In genomic region chr3:117885046-117885445, GRCh38 we compare ENCODE assay signal across 12 cellular contexts.
DNase-seq lines count a peak whose midpoint lies in the region; ATAC-seq and TF ChIP-seq lines count a peak whose summit lies in the region.
"Had no signal": no experiment of that assay in that cellular context is flagged by ENCODE, and none has a peak within 500 bp of the region (broad histone marks: within the 10 kb centered on the region; RNA-seq: fewer than 3 reads in every experiment).

No MANE protein-coding gene starts in this region.

- in situ Hi-C loops in GM13977 (cut with MboI; ENCODE audit: low pct_unique_long_range_greater_than_20kb, low sequenced_read_pairs, unreplicated experiment), result no loop called here

- no peak overlapping the region for H3K4me3 Mint-ChIP-seq in naive thymus-derived CD4-positive, alpha-beta T cell
- no peak overlapping the region for H3K4me3 Mint-ChIP-seq in natural killer cell
- H3K4me3 Mint-ChIP-seq: CD4-positive, alpha-beta memory T cell had no signal

- H2BK15ac ChIP-seq in mesendoderm (replicated peaks; ENCODE audit: low read depth), result no peak overlapping the region

- no peak overlapping the region for H3K4me3 ChIP-seq in HEK293 (ENCODE audit: low read depth, low read length)
- H3K4me3 ChIP-seq in fibroblast of lung (replicated peaks in 1 of 4; ENCODE audit: control extremely low read depth in 1 of 4, insufficient read depth in 1 of 4, low read depth in 3 of 4, low read length in 4 of 4), result no peak overlapping the region
- no peak overlapping the region for H3K4me3 ChIP-seq in naive thymus-derived CD4-positive, alpha-beta T cell (ENCODE audit: low read length)
- no peak overlapping the region for H3K4me3 ChIP-seq in mesendoderm (ENCODE audit: low read length)
- H3K4me3 ChIP-seq: right atrium auricular region had no signal

- no peak overlapping the region for H3K23ac ChIP-seq in mesendoderm (ENCODE audit: low read length)

- POLR2A ChIA-PET in HEK293 (lab: Yijun Ruan, JAX), result no interaction called here
- POLR2A ChIA-PET in naive thymus-derived CD4-positive, alpha-beta T cell (lab: Charles Lee), result no interaction called here

- peaks cover 0 to 4% (median 0%) of the 10 kb centered on the region in 5 donors for H3K27me3 Mint-ChIP-seq in naive thymus-derived CD4-positive, alpha-beta T cell
- no peaks in the 10 kb centered on the region for H3K27me3 Mint-ChIP-seq in natural killer cell (ENCODE audit: low read depth in 2 of 2)
- H3K27me3 Mint-ChIP-seq: CD4-positive, alpha-beta memory T cell had no signal

- no peaks in the 10 kb centered on the region for H3K9me3 ChIP-seq in HEK293 (ENCODE audit: control insufficient read depth, insufficient read depth, low read depth, low read length)
- no peaks in the 10 kb centered on the region for H3K9me3 ChIP-seq in fibroblast of lung (ENCODE audit: control insufficient read depth, insufficient read depth, low read depth, low read length)
- H3K9me3 ChIP-seq in naive thymus-derived CD4-positive, alpha-beta T cell (ENCODE audit: control insufficient read depth in 2 of 3, low read length in 3 of 3), result no peaks in the 10 kb centered on the region
- H3K9me3 ChIP-seq: right atrium auricular region had no signal

- intact Hi-C loops in naive thymus-derived CD4-positive, alpha-beta T cell (cut with micrococcal nuclease), result no loop called here
- intact Hi-C loops in natural killer cell (cut with micrococcal nuclease), result no loop called here

- H3K36me3 Mint-ChIP-seq in naive thymus-derived CD4-positive, alpha-beta T cell, result peaks cover 0 to 4% (median 0%) of the 10 kb centered on the region in 5 donors
- H3K36me3 Mint-ChIP-seq in natural killer cell, result no peaks in the 10 kb centered on the region
- H3K36me3 Mint-ChIP-seq: CD4-positive, alpha-beta memory T cell had no signal

- CTCF ChIA-PET in HEK293 (lab: Yijun Ruan, JAX), result no interaction called here
- CTCF ChIA-PET in naive thymus-derived CD4-positive, alpha-beta T cell (lab: Charles Lee), result no interaction called here

- H3K4me1 ChIP-seq in HEK293 (ENCODE audit: control insufficient read depth, insufficient read depth, low read length) (0 out of 2 replicates have a peak, but pooled peaks cover 5% of the 10 kb centered on the region), fibroblast of lung (ENCODE audit: control insufficient read depth, extremely low read depth, insufficient read depth, low read length) (no peaks in the 10 kb centered on the region), mesendoderm (ENCODE audit: control insufficient read depth, low read depth, low read length) (peaks cover 2% of the 10 kb centered on the region)
- H3K4me1 ChIP-seq in naive thymus-derived CD4-positive, alpha-beta T cell (ENCODE audit: control insufficient read depth in 2 of 2, insufficient read depth in 2 of 2, low read length in 2 of 2), result no peaks in the 10 kb centered on the region
- H3K4me1 ChIP-seq: right atrium auricular region had no signal

- H2AFZ ChIP-seq in fibroblast of lung (ENCODE audit: low read length), result no peak overlapping the region

- no peaks in the 10 kb centered on the region for H3K4me1 Mint-ChIP-seq in naive thymus-derived CD4-positive, alpha-beta T cell
- no peaks in the 10 kb centered on the region for H3K4me1 Mint-ChIP-seq in natural killer cell
- H3K4me1 Mint-ChIP-seq: CD4-positive, alpha-beta memory T cell had no signal

- TF ChIP-seq CTCF in HEK293 (tag by site-specific recombination; IDR thresholded peaks at IDR 0.05) (no peak), fibroblast of lung (conservative IDR thresholded peaks at IDR 0.05 in 1 of 2, IDR thresholded peaks at IDR 0.05 in 1 of 2; ENCODE audit: low read depth in 1 of 2, low read length in 2 of 2) (no peak), natural killer cell (IDR thresholded peaks at IDR 0.05) (no peak), GM13977 (IDR thresholded peaks at IDR 0.05; ENCODE audit: extremely low read depth, insufficient read depth, missing control alignments) (no peak)

- H3K56ac ChIP-seq in mesendoderm (ENCODE audit: low read length), result no peak overlapping the region

- ATAC-seq in naive thymus-derived CD4-positive, alpha-beta T cell, result no peak
- no peak for ATAC-seq in natural killer cell
- ATAC-seq: Panc1 had no signal

- H3K4me2 ChIP-seq in fibroblast of lung (ENCODE audit: extremely low read depth, insufficient read depth, low read length), result no peak overlapping the region
- no peak overlapping the region for H3K4me2 ChIP-seq in mesendoderm (ENCODE audit: low read length)

- H2AK5ac ChIP-seq in mesendoderm (ENCODE audit: low read length), result no peak overlapping the region

- WGBS in mesendoderm (ENCODE audit: extremely low coverage, insufficient coverage, low lambda C conversion rate), result no CpG with 5 or more reads among the region's 4 CpGs

- H3K4ac ChIP-seq in mesendoderm (ENCODE audit: low read depth, low read length), result no peak overlapping the region

- H4K8ac ChIP-seq in mesendoderm (ENCODE audit: low read depth, low read length), result no peak overlapping the region

- H3K27ac ChIP-seq in HEK293 (ENCODE audit: extremely low read depth, low read depth, low read length) (peak overlapping the region; percentile 37), fibroblast of lung (ENCODE audit: insufficient read depth, low read length) (no peak overlapping the region), mesendoderm (ENCODE audit: low read depth, low read length) (no peak overlapping the region)
- no peak overlapping the region for H3K27ac ChIP-seq in naive thymus-derived CD4-positive, alpha-beta T cell (ENCODE audit: low read depth, low read length)
- H3K27ac ChIP-seq: right atrium auricular region had no signal

- no peaks in the 10 kb centered on the region for H4K20me1 ChIP-seq in fibroblast of lung (ENCODE audit: control insufficient read depth, extremely low read depth, insufficient read depth, low read length)

- H3K36me3 ChIP-seq in HEK293 (ENCODE audit: control insufficient read depth in 2 of 2, insufficient read depth in 1 of 2, low read length in 2 of 2) (no peaks in the 10 kb centered on the region), fibroblast of lung (ENCODE audit: control insufficient read depth, insufficient read depth, low read length) (no peaks in the 10 kb centered on the region), mesendoderm (ENCODE audit: control insufficient read depth, insufficient read depth, low read length) (no peaks in the 10 kb centered on the region)
- H3K36me3 ChIP-seq in naive thymus-derived CD4-positive, alpha-beta T cell (ENCODE audit: control insufficient read depth in 2 of 3, insufficient read depth in 3 of 3, low read length in 3 of 3), result no peaks in the 10 kb centered on the region
- H3K36me3 ChIP-seq: right atrium auricular region had no signal

- no peak overlapping the region for H4K5ac ChIP-seq in mesendoderm (ENCODE audit: low read length)

- H2BK5ac ChIP-seq in mesendoderm (ENCODE audit: low read length), result no peak overlapping the region

- DNase-seq in GDM1 (lab: John Stamatoyannopoulos, UW) (peak; percentile 8), NCI-H1417 treated with DMSO at 0.1 percent for 48 hours (lab: John Stamatoyannopoulos, UW) (peak; percentile 44), fibroblast of lung (ENCODE audit: low read depth in 2 of 2) (peak; percentile 6 to 43), natural killer cell (no peak), mesendoderm (no peak), GM13977 (ENCODE audit: low spot score) (no peak)
- no peak for DNase-seq in naive thymus-derived CD4-positive, alpha-beta T cell
- DNase-seq: activated T-cell treated with anti-CD3 and anti-CD28 coated beads for 4 hours; CD4-positive, alpha-beta memory T cell had no signal

- H3K9ac ChIP-seq in fibroblast of lung (ENCODE audit: insufficient read depth, low read length), result no peak overlapping the region
- no peak overlapping the region for H3K9ac ChIP-seq in mesendoderm (ENCODE audit: low read length)

- H3K79me1 ChIP-seq in mesendoderm (ENCODE audit: low read length), result no peaks in the 10 kb centered on the region

- H3K18ac ChIP-seq in mesendoderm (ENCODE audit: low read length), result no peak overlapping the region

- H3K27me3 ChIP-seq in fibroblast of lung (ENCODE audit: control insufficient read depth, insufficient read depth, low read length), result no peaks in the 10 kb centered on the region
- no peaks in the 10 kb centered on the region for H3K27me3 ChIP-seq in naive thymus-derived CD4-positive, alpha-beta T cell (ENCODE audit: control insufficient read depth in 2 of 2, insufficient read depth in 2 of 2, low read length in 2 of 2)
- peaks cover 1% of the 10 kb centered on the region for H3K27me3 ChIP-seq in mesendoderm (ENCODE audit: insufficient read depth, low read length, poor library complexity)
- H3K27me3 ChIP-seq: right atrium auricular region had no signal

- no peak overlapping the region for H2BK120ac ChIP-seq in mesendoderm (ENCODE audit: low read depth, low read length)

- H3K79me2 ChIP-seq in fibroblast of lung (ENCODE audit: control insufficient read depth, insufficient read depth, low read length) (no peaks in the 10 kb centered on the region), mesendoderm (ENCODE audit: control insufficient read depth, insufficient read depth, low read length) (no peaks in the 10 kb centered on the region)

- H3K27ac Mint-ChIP-seq in naive thymus-derived CD4-positive, alpha-beta T cell, result no peak overlapping the region
- no peak overlapping the region for H3K27ac Mint-ChIP-seq in natural killer cell
- H3K27ac Mint-ChIP-seq: CD4-positive, alpha-beta memory T cell had no signal

- peaks cover 0 to 27% (median 4%) of the 10 kb centered on the region in 11 donors for H3K9me3 Mint-ChIP-seq in naive thymus-derived CD4-positive, alpha-beta T cell
- H3K9me3 Mint-ChIP-seq in natural killer cell, result peaks cover 20 to 22% of the 10 kb centered on the region in 2 donors

TF ChIP-seq in HEK293, 187 proteins besides CTCF, POLR2A, EP300 and RAD21:
- no peak for TF ChIP-seq ZNF488 (tag by site-specific recombination; IDR thresholded peaks at IDR 0.05)
- peak; percentile 73 for TF ChIP-seq FEZF1 (tag by site-specific recombination; IDR thresholded peaks at IDR 0.05)
- TF ChIP-seq ZNF843 (tag by site-specific recombination; IDR thresholded peaks at IDR 0.05), result 0 out of 2 replicates have a peak, but pooled peaks have one; percentile 41

Comparison
In these comparisons a context has a peak if more than half of its experiments do, and no peak if none do; other contexts are left out.
1. DNase-seq: peak in GDM1 (single experiment), NCI-H1417 treated with DMSO at 0.1 percent for 48 hours (single experiment) and fibroblast of lung (2 of 2); none in naive thymus-derived CD4-positive, alpha-beta T cell (0 of 9), natural killer cell (single experiment), mesendoderm (single experiment) and GM13977 (single experiment).